Comparison of ENCODE assay signal across 8 cellular contexts in the genomic region with DNA sequence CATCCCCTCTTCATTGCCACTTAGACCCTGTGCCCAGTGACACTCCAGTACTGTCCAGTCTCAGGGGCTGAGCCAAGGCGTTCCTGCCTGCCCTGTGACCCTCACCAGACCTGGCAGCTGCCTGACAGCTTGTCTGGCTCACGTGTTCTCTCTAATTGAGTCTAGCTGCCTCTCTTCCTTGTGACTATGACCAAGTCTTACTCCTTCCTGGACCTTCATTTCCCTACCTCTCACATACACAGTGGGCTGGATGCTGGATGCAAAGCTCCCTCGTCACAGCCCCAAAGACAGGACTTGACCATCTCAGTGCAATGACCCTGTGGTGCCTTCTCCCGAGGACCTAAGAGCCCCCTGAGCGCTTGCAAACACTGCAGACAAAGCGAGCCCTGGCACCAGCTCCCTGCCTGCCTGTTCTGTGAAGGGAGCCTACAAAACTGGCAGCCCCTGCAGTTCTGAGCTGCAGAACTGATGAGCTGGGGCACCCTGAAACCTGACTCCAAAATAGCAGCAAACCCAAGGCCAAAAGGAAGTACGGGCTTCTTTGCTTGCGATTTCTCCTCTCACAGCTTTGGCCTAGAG. TPM values are rescaled to one million over a fixed set of nuclear protein-coding genes. Genes with fewer than 3 reads are reported as not detected.
A peak's percentile ranks its signal among the peaks of the same experiment; 100 is the strongest.
DNase-seq lines count a peak whose midpoint lies in the region; TF ChIP-seq lines count a peak whose summit lies in the region.

No MANE protein-coding gene starts in this region.

- H3K36me3 ChIP-seq in GM06990 (ENCODE audit: control insufficient read depth, insufficient read depth, low read length) (peaks cover 6% of the 10 kb centered on the region), esophagus muscularis mucosa (no peaks in the 10 kb centered on the region), osteoblast (ENCODE audit: insufficient read depth, low read length) (peaks cover 10% of the 10 kb centered on the region)

- peaks cover 79 to 86% (median 83%) of the 10 kb centered on the region in 4 donors for H3K4me1 ChIP-seq in esophagus muscularis mucosa
- H3K4me1 ChIP-seq in osteoblast (ENCODE audit: insufficient read depth, low read length) = peaks cover 61% of the 10 kb centered on the region

- peaks cover 59% of the 10 kb centered on the region for H4K20me1 ChIP-seq in osteoblast (ENCODE audit: insufficient read depth, low read length)

- CTCF ChIA-PET in HEK293T (lab: Yijun Ruan, JAX) = interaction anchor here (1.6 kb wide), 1 partner anchor 22 kb away, joined by 5 read pairs; no protein-coding TSS in a partner anchor

- 21% methylated on average over 8 of the region's 8 CpGs for WGBS in esophagus muscularis mucosa

- no peaks in the 10 kb centered on the region for H3K27me3 ChIP-seq in GM06990 (replicated peaks; ENCODE audit: control insufficient read depth, insufficient read depth, low read length)
- no peaks in the 10 kb centered on the region for H3K27me3 ChIP-seq in esophagus muscularis mucosa
- no peaks in the 10 kb centered on the region for H3K27me3 ChIP-seq in osteoblast (ENCODE audit: insufficient read depth, low read length)

- no peak overlapping the region for H2AFZ ChIP-seq in osteoblast (ENCODE audit: low read length)

- intact Hi-C loops in esophagus muscularis mucosa (cut with DNase I) = loop anchor here (10.0 kb wide), 1 partner anchor 724 kb away; a partner anchor contains a TSS

- DNase-seq in GM06990 (ENCODE audit: extremely low read depth, insufficient read length) (no peak), RPMI8226 (peak; percentile 43), esophagus muscularis mucosa (ENCODE audit: extremely low spot score) (no peak), osteoblast (ENCODE audit: insufficient read length, low spot score, missing footprints) (peak; percentile 88), SK-N-DZ (ENCODE audit: low spot score) (no peak), EL (no peak), HEK293T (ENCODE audit: extremely low spot score) (no peak), DMS153 (lab: John Stamatoyannopoulos, UW) (no peak)

- no peak for TF ChIP-seq POLR2A in esophagus muscularis mucosa (IDR thresholded peaks at IDR 0.05; ENCODE audit: low read depth)

- TF ChIP-seq CTCF in GM06990 (IDR thresholded peaks at IDR 0.05; ENCODE audit: insufficient read depth, low read length, poor library complexity, severe bottlenecking) (no peak), esophagus muscularis mucosa (IDR thresholded peaks at IDR 0.05) (no peak), osteoblast (IDR thresholded peaks at IDR 0.05; ENCODE audit: extremely low read depth, low read depth, low read length) (no peak)

- H3K4me2 ChIP-seq in osteoblast (ENCODE audit: insufficient read depth, low read length) = peak overlapping the region; percentile 100

- no peaks in the 10 kb centered on the region for H3K9me3 ChIP-seq in esophagus muscularis mucosa
- no peaks in the 10 kb centered on the region for H3K9me3 ChIP-seq in osteoblast (ENCODE audit: low read depth, low read length)

- POLR2A ChIA-PET in HEK293T (lab: Yijun Ruan, JAX) = interaction anchor here (1.1 kb wide), 1 partner anchor 197 kb away, joined by 4 read pairs; a partner anchor contains a TSS

- peaks cover 75% of the 10 kb centered on the region for H3K79me2 ChIP-seq in osteoblast (ENCODE audit: insufficient read depth, low read length)

- H3K4me3 ChIP-seq in GM06990 (replicated peaks; ENCODE audit: low read depth, low read length) (peak overlapping the region; percentile 83), esophagus muscularis mucosa (peak overlapping the region; percentile 78 to 96 (median 88)), osteoblast (ENCODE audit: insufficient read depth, low read length) (peak overlapping the region; percentile 81)

- TF ChIP-seq EP300 in esophagus muscularis mucosa (IDR thresholded peaks at IDR 0.05) = no peak

- H3K27ac ChIP-seq in esophagus muscularis mucosa (replicated peaks in 1 of 4) = peak overlapping the region; percentile 90 to 92 (median 92)
- H3K27ac ChIP-seq in osteoblast (ENCODE audit: low read depth, low read length) = peak overlapping the region; percentile 32

TF ChIP-seq in HEK293T, 16 proteins besides CTCF, POLR2A, EP300 and RAD21:
- TF ChIP-seq HDGF (IDR thresholded peaks at IDR 0.05; ENCODE audit: borderline replicate concordance) (no peak), CTBP1 (IDR thresholded peaks at IDR 0.05; ENCODE audit: borderline replicate concordance) (no peak), SUZ12 (IDR thresholded peaks at IDR 0.05) (no peak), SP1 (IDR thresholded peaks at IDR 0.05) (no peak), FOXA1 (IDR thresholded peaks at IDR 0.05) (no peak), ZNF384 (IDR thresholded peaks at IDR 0.05) (no peak), FOXK2 (IDR thresholded peaks at IDR 0.05) (no peak), FOXM1 (IDR thresholded peaks at IDR 0.05; ENCODE audit: borderline replicate concordance) (no peak), ARNT (IDR thresholded peaks at IDR 0.05) (no peak), ELF4 (IDR thresholded peaks at IDR 0.05) (no peak), LEF1 (IDR thresholded peaks at IDR 0.05; ENCODE audit: borderline replicate concordance) (no peak), NFRKB (IDR thresholded peaks at IDR 0.05) (no peak), BHLHE40 (IDR thresholded peaks at IDR 0.05; ENCODE audit: borderline replicate concordance) (no peak)
TF ChIP-seq in HEK293T: peak in this region for 0.

RNA-seq across cellular contexts. Expression of a gene that starts 1.7 kb away (rescaled TPM):
- total RNA-seq in esophagus muscularis mucosa (100 to 1,000 TPM; 106 to 133 (median 125) TPM), osteoblast (32.7 and 34.0 TPM in 2 replicates)
- polyA plus RNA-seq in SK-N-DZ (2014; cell fraction: cytosol; rRNA removed) = 44.3 and 52.6 TPM in 2 replicates
- polyA plus RNA-seq in SK-N-DZ (2014; cell fraction: nucleus; rRNA removed) = 34.4 and 41.2 TPM in 2 replicates

RNA-seq across cellular contexts. Expression of a gene that starts 3.8 kb away (rescaled TPM):
- total RNA-seq in esophagus muscularis mucosa (10 to 100 TPM; 22.3 to 34.7 (median 29.2) TPM), osteoblast (18.9 and 25.7 TPM in 2 replicates)
- polyA plus RNA-seq in SK-N-DZ (2014; cell fraction: cytosol; rRNA removed) = 7.4 and 10.1 TPM in 2 replicates
- polyA plus RNA-seq in SK-N-DZ (2014; cell fraction: nucleus; rRNA removed) = 7.2 and 9.7 TPM in 2 replicates

Comparison
In these comparisons a context has a peak if more than half of its experiments do, and no peak if none do; other contexts are left out.
1. DNase-seq: peak in RPMI8226 (single experiment) and osteoblast (single experiment); none in GM06990 (single experiment), esophagus muscularis mucosa (single experiment), SK-N-DZ (single experiment), EL (single experiment), HEK293T (single experiment) and DMS153 (single experiment).
2. Peak in every context shown above with its lines, with median percentiles within 50 percentile points of each other: H3K4me3 ChIP-seq.